In the genomic region with DNA sequence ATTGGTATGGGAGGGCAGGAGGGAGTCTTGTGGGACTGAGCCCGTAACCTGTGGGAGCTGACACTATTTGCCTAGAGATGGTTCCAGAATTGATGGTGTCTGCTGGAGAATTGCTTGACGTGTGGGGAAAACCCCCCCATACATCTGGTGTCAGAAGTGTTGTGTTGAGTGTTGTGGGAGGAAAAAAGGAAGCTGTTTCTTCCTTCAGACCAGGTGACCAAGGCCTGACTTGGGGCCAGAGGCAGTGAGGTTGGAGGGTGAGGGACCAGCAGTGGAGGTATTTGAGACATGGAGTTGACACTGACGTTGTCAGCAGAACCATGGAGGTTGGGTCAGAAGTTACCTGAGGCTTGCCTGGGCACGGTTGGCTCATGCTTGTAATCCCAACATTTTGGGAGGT, we compare ENCODE assay signal across 15 cellular contexts. TPM values are rescaled to one million over a fixed set of nuclear protein-coding genes. Genes with fewer than 3 reads are reported as not detected.
DNase-seq lines count a peak whose midpoint lies in the region; ATAC-seq and TF ChIP-seq lines count a peak whose summit lies in the region.
"Had no signal": no experiment of that assay in that cellular context is flagged by ENCODE, and none has a peak within 500 bp of the region (broad histone marks: within the 10 kb centered on the region; RNA-seq: fewer than 3 reads in every experiment).

No MANE protein-coding gene starts in this region.

- no peak overlapping the region for H2BK5ac ChIP-seq in neuronal stem cell (ENCODE audit: low read length)

- no CpG with 5 or more reads among the region's 4 CpGs for WGBS in neuronal stem cell (ENCODE audit: extremely low coverage in 2 of 2, insufficient read length in 2 of 2, insufficient replicate concordance in 1 of 2), 2 donors

- H3K4me1 ChIP-seq in neuronal stem cell (ENCODE audit: control insufficient read depth in 2 of 2, insufficient read depth in 1 of 2, low read depth in 1 of 2, low read length in 2 of 2) (peaks cover 6 to 28% of the 10 kb centered on the region in 2 donors), left lung (peaks cover 0 to 20% of the 10 kb centered on the region in 2 donors)
- H3K4me1 ChIP-seq: esophagus muscularis mucosa had no signal

- peak overlapping the region; percentile 13 for H2AK5ac ChIP-seq in neuronal stem cell (ENCODE audit: low read depth, low read length)

- in situ Hi-C loops in GM13977 (cut with MboI; ENCODE audit: low pct_unique_long_range_greater_than_20kb, low sequenced_read_pairs, unreplicated experiment) = no loop called here

- no peak overlapping the region for H3K4me2 ChIP-seq in neuronal stem cell (ENCODE audit: insufficient read depth, low read length, poor library complexity, severe bottlenecking)

- TF ChIP-seq CTCF in GM13977 (IDR thresholded peaks at IDR 0.05; ENCODE audit: extremely low read depth, insufficient read depth, missing control alignments) (no peak), left lung (IDR thresholded peaks at IDR 0.05) (no peak)

- no peak overlapping the region for H2BK12ac ChIP-seq in neuronal stem cell (ENCODE audit: low read length)

- no peaks in the 10 kb centered on the region for H3K27me3 ChIP-seq in neuronal stem cell (ENCODE audit: control insufficient read depth in 3 of 3, insufficient read depth in 3 of 3, low read depth in 1 of 3, low read length in 3 of 3)
- no peaks in the 10 kb centered on the region for H3K27me3 ChIP-seq in left lung
- H3K27me3 ChIP-seq: esophagus muscularis mucosa, stomach had no signal

- H3K27me3 Mint-ChIP-seq in activated CD8-positive, alpha-beta memory T cell treated with anti-CD3 and anti-CD28 coated beads, Interleukin-2, amount 10 ng/mL, durations not matched to agents 7 days and 5 days = no peaks in the 10 kb centered on the region

- peak overlapping the region; percentile 3 for H3K9ac ChIP-seq in neuronal stem cell (ENCODE audit: low read depth, low read length, poor library complexity)

- no peaks in the 10 kb centered on the region for H3K79me1 ChIP-seq in neuronal stem cell (ENCODE audit: low read depth, low read length)

- no peak overlapping the region for H3K14ac ChIP-seq in neuronal stem cell (ENCODE audit: low read length)

- no peak overlapping the region for H4K8ac ChIP-seq in neuronal stem cell (ENCODE audit: low read depth, low read length)

- H2BK15ac ChIP-seq in neuronal stem cell (ENCODE audit: low read length) = peak overlapping the region; percentile 18

- DNase-seq in SKM-1 treated with dmso at 0.1 percent for 144 hours (lab: John Stamatoyannopoulos, UW; ENCODE audit: unreplicated experiment) (peak; percentile 27), SKM-1 (lab: John Stamatoyannopoulos, UW; ENCODE audit: unreplicated experiment) (no peak), GM13977 (ENCODE audit: low spot score) (peak; percentile 45), neuronal stem cell (ENCODE audit: low spot score) (no peak), left lung (no peak), SW480 (ENCODE audit: low spot score) (no peak)
- no peak for DNase-seq in activated CD8-positive, alpha-beta memory T cell treated with anti-CD3 and anti-CD28 coated beads, Interleukin-2, amount 10 ng/mL, durations not matched to agents 7 days and 5 days
- DNase-seq: aorta, NCI-H187 treated with DMSO at 0.1 percent for 48 hours, NCI-H748 treated with DMSO at 0.1 percent for 48 hours, RPMI8226, stomach had no signal

- no peak overlapping the region for H3K23ac ChIP-seq in neuronal stem cell (ENCODE audit: low read depth, low read length, poor library complexity)

- no peak overlapping the region for H3K18ac ChIP-seq in neuronal stem cell (ENCODE audit: low read length)

- peaks cover 12% of the 10 kb centered on the region for H3K36me3 Mint-ChIP-seq in activated CD8-positive, alpha-beta memory T cell treated with anti-CD3 and anti-CD28 coated beads, Interleukin-2, amount 10 ng/mL, durations not matched to agents 7 days and 5 days

- no peak for ATAC-seq in activated CD8-positive, alpha-beta memory T cell treated with anti-CD3 and anti-CD28 coated beads, Interleukin-2, amount 10 ng/mL, durations not matched to agents 7 days and 5 days
- ATAC-seq in HG02678 (IDR thresholded peaks at IDR 0.05; ENCODE audit: unreplicated experiment) (no peak), left lung (no peak)

- H3K9me3 ChIP-seq in neuronal stem cell (replicated peaks in 1 of 2; ENCODE audit: control insufficient read depth in 2 of 2, insufficient read depth in 1 of 2, low read depth in 1 of 2, low read length in 2 of 2) = no peaks in the 10 kb centered on the region
- H3K9me3 ChIP-seq in left lung = no peaks in the 10 kb centered on the region
- H3K9me3 ChIP-seq: esophagus muscularis mucosa, stomach had no signal

- H4K91ac ChIP-seq in neuronal stem cell (ENCODE audit: low read depth, low read length, poor library complexity) = peak overlapping the region; percentile 64

- peak overlapping the region; percentile 8 for H3K27ac Mint-ChIP-seq in activated CD8-positive, alpha-beta memory T cell treated with anti-CD3 and anti-CD28 coated beads, Interleukin-2, amount 10 ng/mL, durations not matched to agents 7 days and 5 days

- intact Hi-C loops in left lung (cut with DNase I) = no loop called here

- H3K4me1 Mint-ChIP-seq in activated CD8-positive, alpha-beta memory T cell treated with anti-CD3 and anti-CD28 coated beads, Interleukin-2, amount 10 ng/mL, durations not matched to agents 7 days and 5 days = peaks cover 34% of the 10 kb centered on the region

- H3K36me3 ChIP-seq in neuronal stem cell (replicated peaks in 1 of 2; ENCODE audit: control insufficient read depth in 2 of 2, insufficient read depth in 2 of 2, low read length in 2 of 2) = peaks cover 0 to 2% of the 10 kb centered on the region in 2 donors
- no peaks in the 10 kb centered on the region for H3K36me3 ChIP-seq in left lung
- H3K36me3 ChIP-seq: esophagus muscularis mucosa, stomach had no signal

- H2BK120ac ChIP-seq in neuronal stem cell (ENCODE audit: low read depth, low read length) = no peak overlapping the region

- CTCF ChIA-PET in activated CD8-positive, alpha-beta memory T cell treated with anti-CD3 and anti-CD28 coated beads, Interleukin-2, amount 10 ng/mL, durations not matched to agents 7 days and 5 days (lab: Charles Lee) = interaction anchor here (0.9 kb wide), 1 partner anchor 18 kb away, joined by 3 read pairs; no protein-coding TSS in a partner anchor

- H2AFZ ChIP-seq in neuronal stem cell (ENCODE audit: low read length) = no peak overlapping the region

- no peak overlapping the region for H3K27ac ChIP-seq in neuronal stem cell (replicated peaks; ENCODE audit: low read length)
- H3K27ac ChIP-seq in left lung = no peak overlapping the region
- H3K27ac ChIP-seq: esophagus muscularis mucosa, stomach had no signal

- no peak overlapping the region for H3K4me3 Mint-ChIP-seq in activated CD8-positive, alpha-beta memory T cell treated with anti-CD3 and anti-CD28 coated beads, Interleukin-2, amount 10 ng/mL, durations not matched to agents 7 days and 5 days

- H3K4me3 ChIP-seq in neuronal stem cell (ENCODE audit: low read length in 2 of 2) = no peak overlapping the region
- H3K4me3 ChIP-seq in left lung = no peak overlapping the region
- H3K4me3 ChIP-seq: esophagus muscularis mucosa, stomach had no signal

- H3K9me3 Mint-ChIP-seq in activated CD8-positive, alpha-beta memory T cell treated with anti-CD3 and anti-CD28 coated beads, Interleukin-2, amount 10 ng/mL, durations not matched to agents 7 days and 5 days (ENCODE audit: low read depth) = no peaks in the 10 kb centered on the region

- H3K4ac ChIP-seq in neuronal stem cell (ENCODE audit: low read length) = no peak overlapping the region

RNA-seq across cellular contexts. Expression of a gene that starts 8.3 kb away (rescaled TPM):
- 10 to 100 TPM in 1 of 2 experiments, 1 to 10 TPM in 1; 5.7 to 11.0 TPM for total RNA-seq in activated CD8-positive, alpha-beta memory T cell treated with anti-CD3 and anti-CD28 coated beads, Interleukin-2, amount 10 ng/mL, durations not matched to agents 7 days and 5 days
- 1.5 TPM for polyA plus RNA-seq in neuronal stem cell (2013, experiment 1 of 2)
- polyA plus RNA-seq in neuronal stem cell (2013, experiment 2 of 2) = 1.7 TPM
- 1 to 10 TPM in 1 of 2 donors, not detected in 1; 1.6 TPM for total RNA-seq in left lung
- polyA plus RNA-seq: neural cell had no signal

RNA-seq across cellular contexts. Expression of a gene that starts 39.1 kb away (rescaled TPM):
- total RNA-seq in activated CD8-positive, alpha-beta memory T cell treated with anti-CD3 and anti-CD28 coated beads, Interleukin-2, amount 10 ng/mL, durations not matched to agents 7 days and 5 days = 10 to 100 TPM; 14.4 to 15.3 TPM
- polyA plus RNA-seq in neuronal stem cell (2013, experiment 1 of 2) = 40.1 TPM
- 39.9 TPM for polyA plus RNA-seq in neuronal stem cell (2013, experiment 2 of 2)
- total RNA-seq in left lung = 10 to 100 TPM; 12.6 to 22.4 TPM

RNA-seq across cellular contexts. Expression of a gene that starts 56.8 kb away (rescaled TPM):
- total RNA-seq in activated CD8-positive, alpha-beta memory T cell treated with anti-CD3 and anti-CD28 coated beads, Interleukin-2, amount 10 ng/mL, durations not matched to agents 7 days and 5 days = 10 to 100 TPM; 16.1 to 26.3 TPM
- 8.4 TPM for polyA plus RNA-seq in neuronal stem cell (2013, experiment 1 of 2)
- polyA plus RNA-seq in neuronal stem cell (2013, experiment 2 of 2) = 8.4 TPM
- 10 to 100 TPM; 13.4 to 24.8 TPM for total RNA-seq in left lung

Comparison
In these comparisons a context has a peak if more than half of its experiments do, and no peak if none do; other contexts are left out.
1. DNase-seq: peak in SKM-1 treated with dmso at 0.1 percent for 144 hours (single experiment) and GM13977 (single experiment); none in SKM-1 (single experiment), activated CD8-positive, alpha-beta memory T cell treated with anti-CD3 and anti-CD28 coated beads, Interleukin-2, amount 10 ng/mL, durations not matched to agents 7 days and 5 days (single experiment), neuronal stem cell (single experiment), left lung (0 of 2) and SW480 (single experiment).